Comparison of ENCODE assay signal across 14 cellular contexts in genomic region chr1:222657899-222658298, GRCh38. TPM values are rescaled to one million over a fixed set of nuclear protein-coding genes. Genes with fewer than 3 reads are reported as not detected.
A peak's percentile ranks its signal among the peaks of the same experiment; 100 is the strongest.
DNase-seq lines count a peak whose midpoint lies in the region; ATAC-seq and TF ChIP-seq lines count a peak whose summit lies in the region.
"Had no signal": no experiment of that assay in that cellular context is flagged by ENCODE, and none has a peak within 500 bp of the region (broad histone marks: within the 10 kb centered on the region; RNA-seq: fewer than 3 reads in every experiment).

No MANE protein-coding gene starts in this region.

- H3K4me3 Mint-ChIP-seq in CD8-positive, alpha-beta memory T cell = no peak overlapping the region
- H3K4me3 Mint-ChIP-seq in naive thymus-derived CD8-positive, alpha-beta T cell = no peak overlapping the region

- H3K27me3 ChIP-seq in left ventricle myocardium inferior (ENCODE audit: low read depth) (no peaks in the 10 kb centered on the region), heart left ventricle (no peaks in the 10 kb centered on the region)
- H3K27me3 ChIP-seq in CD8-positive, alpha-beta memory T cell (ENCODE audit: insufficient read depth, low read length, poor library complexity, severe bottlenecking) = no peaks in the 10 kb centered on the region

- H3K9me3 Mint-ChIP-seq in CD8-positive, alpha-beta memory T cell = no peaks in the 10 kb centered on the region
- no peaks in the 10 kb centered on the region for H3K9me3 Mint-ChIP-seq in naive thymus-derived CD8-positive, alpha-beta T cell
- H3K9me3 Mint-ChIP-seq: IgD-negative memory B cell had no signal

- H3K4me1 ChIP-seq in left ventricle myocardium inferior (peaks cover 20% of the 10 kb centered on the region), heart left ventricle (peaks cover 0 to 18% (median 0%) of the 10 kb centered on the region in 12 donors)
- peaks cover 25% of the 10 kb centered on the region for H3K4me1 ChIP-seq in CD8-positive, alpha-beta memory T cell (ENCODE audit: insufficient read depth, low read length)

- H3K9me3 ChIP-seq in left ventricle myocardium inferior (replicated peaks) (no peaks in the 10 kb centered on the region), heart left ventricle (no peaks in the 10 kb centered on the region)
- H3K9me3 ChIP-seq in CD8-positive, alpha-beta memory T cell (ENCODE audit: low read length) = no peaks in the 10 kb centered on the region

- DNase-seq in left ventricle myocardium inferior (no peak), heart left ventricle (no peak), dermis blood vessel endothelial cell (peak; percentile 16)
- DNase-seq in CD8-positive, alpha-beta memory T cell = no peak
- DNase-seq in naive thymus-derived CD8-positive, alpha-beta T cell = no peak
- DNase-seq: ACHN, HCEC 1CT, MV-4-11, NCI-H1417 treated with DMSO at 0.1 percent for 48 hours, NCI-H2029, NCI-H510A treated with DMSO at 0.1 percent for 48 hours had no signal

- 32 to 66% (median 46%) methylated on average over 2 of the region's 2 CpGs for WGBS in heart left ventricle, 4 donors

- POLR2A ChIA-PET in CD8-positive, alpha-beta memory T cell (lab: Charles Lee) = interaction anchor here (1.2 kb wide), 1 partner anchor 55 kb away, joined by 4 read pairs; no protein-coding TSS in a partner anchor
- POLR2A ChIA-PET in naive thymus-derived CD8-positive, alpha-beta T cell (lab: Charles Lee) = interaction anchor here (0.7 to 1.5 kb wide), 4 partner anchors 14 to 55 kb away, joined by 3 to 5 read pairs (median 4); partner anchors contain the start of genes AIDA and BROX

- CTCF ChIA-PET in CD8-positive, alpha-beta memory T cell (lab: Charles Lee) = interaction anchor here (1.6 kb wide), 1 partner anchor 55 kb away, joined by 5 read pairs; the partner anchor contains the start of genes AIDA and BROX

- peak overlapping the region in 7 of 8 donors; percentile 7 to 94 (median 69) for H3K27ac Mint-ChIP-seq in CD8-positive, alpha-beta memory T cell
- peak overlapping the region; percentile 58 to 97 (median 85) for H3K27ac Mint-ChIP-seq in naive thymus-derived CD8-positive, alpha-beta T cell

- ATAC-seq in heart left ventricle (no peak), GM18868 (IDR thresholded peaks at IDR 0.05; ENCODE audit: unreplicated experiment) (no peak), GM19397 (IDR thresholded peaks at IDR 0.05; ENCODE audit: unreplicated experiment) (no peak)
- ATAC-seq in naive thymus-derived CD8-positive, alpha-beta T cell = no peak

- H3K36me3 ChIP-seq in left ventricle myocardium inferior = peaks cover 98% of the 10 kb centered on the region
- H3K36me3 ChIP-seq in heart left ventricle = peaks cover 4 to 100% (median 99%) of the 10 kb centered on the region in 9 donors
- peaks cover 81% of the 10 kb centered on the region for H3K36me3 ChIP-seq in CD8-positive, alpha-beta memory T cell (ENCODE audit: insufficient read depth, low read length)

- TF ChIP-seq POLR2A in heart left ventricle (IDR thresholded peaks at IDR 0.05) = no peak

- peaks cover 36 to 50% (median 44%) of the 10 kb centered on the region in 3 donors for H3K4me1 Mint-ChIP-seq in CD8-positive, alpha-beta memory T cell
- peaks cover 29 to 70% (median 58%) of the 10 kb centered on the region in 4 donors for H3K4me1 Mint-ChIP-seq in naive thymus-derived CD8-positive, alpha-beta T cell

- no peak for TF ChIP-seq CTCF in left ventricle myocardium inferior (IDR thresholded peaks at IDR 0.05; ENCODE audit: borderline replicate concordance)
- no peak for TF ChIP-seq CTCF in heart left ventricle (IDR thresholded peaks at IDR 0.05)

- intact Hi-C loops in left ventricle myocardium inferior (cut with micrococcal nuclease) = loop anchor here (10.0 kb wide), 1 partner anchor 67 kb away; no protein-coding TSS in a partner anchor
- intact Hi-C loops in heart left ventricle (cut with DNase I) = no loop called here

- H3K27ac ChIP-seq in left ventricle myocardium inferior (replicated peaks) (peak overlapping the region; percentile 9), heart left ventricle (no peak overlapping the region)
- H3K27ac ChIP-seq in CD8-positive, alpha-beta memory T cell (ENCODE audit: low read depth, low read length) = no peak overlapping the region

- H3K36me3 Mint-ChIP-seq in CD8-positive, alpha-beta memory T cell = peaks cover 20 to 94% (median 38%) of the 10 kb centered on the region in 3 donors
- H3K36me3 Mint-ChIP-seq in naive thymus-derived CD8-positive, alpha-beta T cell = peaks cover 20 to 95% (median 43%) of the 10 kb centered on the region in 3 donors
- H3K36me3 Mint-ChIP-seq: IgD-negative memory B cell had no signal

- no peaks in the 10 kb centered on the region for H3K27me3 Mint-ChIP-seq in CD8-positive, alpha-beta memory T cell
- no peaks in the 10 kb centered on the region for H3K27me3 Mint-ChIP-seq in naive thymus-derived CD8-positive, alpha-beta T cell
- H3K27me3 Mint-ChIP-seq: IgD-negative memory B cell had no signal

- no peak overlapping the region for H3K4me3 ChIP-seq in left ventricle myocardium inferior
- H3K4me3 ChIP-seq in heart left ventricle = no peak overlapping the region
- H3K4me3 ChIP-seq in CD8-positive, alpha-beta memory T cell (ENCODE audit: low read length) = no peak overlapping the region

RNA-seq across cellular contexts. Expression of gene MIA3, which starts 40.0 kb away (rescaled TPM):
- total RNA-seq in left ventricle myocardium inferior (53.5 TPM), heart left ventricle (10 to 100 TPM; 50.2 to 71.1 (median 61.4) TPM), dermis blood vessel endothelial cell (44.4 and 45.4 TPM in 2 replicates)
- polyA plus RNA-seq in heart left ventricle = 10 to 100 TPM; 20.2 to 48.6 TPM
- total RNA-seq in CD8-positive, alpha-beta memory T cell = 10 to 100 TPM; 35.8 to 43.2 TPM
- 69.5 TPM for polyA plus RNA-seq in CD8-positive, alpha-beta memory T cell
- 100 to 1,000 TPM; 102 to 103 TPM for total RNA-seq in naive thymus-derived CD8-positive, alpha-beta T cell
- polyA plus RNA-seq in naive thymus-derived CD8-positive, alpha-beta T cell = 10 to 100 TPM; 36.7 to 65.0 (median 52.9) TPM

RNA-seq across cellular contexts. Expression of gene AIDA, which starts 54.4 kb away (rescaled TPM):
- total RNA-seq in left ventricle myocardium inferior (46.3 TPM), heart left ventricle (10 to 100 TPM; 29.9 to 73.7 (median 49.2) TPM), dermis blood vessel endothelial cell (51.4 and 102 TPM in 2 replicates)
- polyA plus RNA-seq in heart left ventricle = 10 to 100 TPM; 29.0 to 45.1 TPM
- 10 to 100 TPM; 57.9 to 59.1 TPM for total RNA-seq in CD8-positive, alpha-beta memory T cell
- 29.2 TPM for polyA plus RNA-seq in CD8-positive, alpha-beta memory T cell
- total RNA-seq in naive thymus-derived CD8-positive, alpha-beta T cell = 10 to 100 TPM; 62.8 to 62.9 TPM
- 10 to 100 TPM; 23.0 to 25.1 (median 23.7) TPM for polyA plus RNA-seq in naive thymus-derived CD8-positive, alpha-beta T cell

RNA-seq across cellular contexts. Expression of gene BROX, which starts 54.5 kb away (rescaled TPM):
- total RNA-seq in left ventricle myocardium inferior = 28.9 TPM
- 10 to 100 TPM; 29.6 to 51.1 (median 36.7) TPM for total RNA-seq in heart left ventricle
- 10 to 100 TPM; 10.1 to 13.8 TPM for polyA plus RNA-seq in heart left ventricle
- total RNA-seq in CD8-positive, alpha-beta memory T cell = 10 to 100 TPM; 46.9 to 47.8 TPM
- polyA plus RNA-seq in CD8-positive, alpha-beta memory T cell = 15.1 TPM
- 46.6 and 63.0 TPM in 2 replicates for total RNA-seq in dermis blood vessel endothelial cell
- 10 to 100 TPM; 51.3 to 53.3 TPM for total RNA-seq in naive thymus-derived CD8-positive, alpha-beta T cell
- polyA plus RNA-seq in naive thymus-derived CD8-positive, alpha-beta T cell = 10 to 100 TPM in 1 of 3 donors, 1 to 10 TPM in 2; 8.6 to 10.2 (median 9.2) TPM
